ENCODE assay signal across 15 cellular contexts in genomic region chr12:95481072-95481471, GRCh38. TPM values are rescaled to one million over a fixed set of nuclear protein-coding genes. Genes with fewer than 3 reads are reported as not detected.
DNase-seq lines count a peak whose midpoint lies in the region; ATAC-seq and TF ChIP-seq lines count a peak whose summit lies in the region.
"Had no signal": no experiment of that assay in that cellular context is flagged by ENCODE, and none has a peak within 500 bp of the region (broad histone marks: within the 10 kb centered on the region; RNA-seq: fewer than 3 reads in every experiment).

No MANE protein-coding gene starts in this region.

- peaks cover 18% of the 10 kb centered on the region for H4K20me1 ChIP-seq in OCI-LY7 (ENCODE audit: insufficient read depth, low read length)
- H4K20me1 ChIP-seq in osteoblast (ENCODE audit: insufficient read depth, low read length) = peaks cover 30% of the 10 kb centered on the region

- no peak for DNase-seq in activated CD8-positive, alpha-beta memory T cell treated with anti-CD3 and anti-CD28 coated beads, Interleukin-2, amount 10 ng/mL, durations not matched to agents 7 days and 5 days
- DNase-seq in activated CD8-positive, alpha-beta memory T cell treated with anti-CD3 and anti-CD28 coated beads, Interleukin-2, amount 50 U/mL, for 4 hours = no peak
- DNase-seq in OCI-LY7 (ENCODE audit: low spot score) (no peak), chondrocyte (ENCODE audit: low spot score) (no peak), osteoblast (ENCODE audit: insufficient read length, low spot score, missing footprints) (no peak), T-helper 9 cell (no peak), midbrain (lab: John Stamatoyannopoulos, UW) (no peak), left cardiac atrium (no peak)
- DNase-seq: anterior cingulate cortex, COR-L47, cortex of kidney, GDM1, HFFc6, nephron progenitor cell had no signal

- H3K9me3 ChIP-seq in OCI-LY7 (ENCODE audit: low read length) = no peaks in the 10 kb centered on the region
- H3K9me3 ChIP-seq in osteoblast (ENCODE audit: low read depth, low read length) = no peaks in the 10 kb centered on the region
- H3K9me3 ChIP-seq: suprapubic skin had no signal

- H3K9me3 Mint-ChIP-seq in activated CD8-positive, alpha-beta memory T cell treated with anti-CD3 and anti-CD28 coated beads, Interleukin-2, amount 10 ng/mL, durations not matched to agents 7 days and 5 days (ENCODE audit: low read depth) = no peaks in the 10 kb centered on the region
- no peaks in the 10 kb centered on the region for H3K9me3 Mint-ChIP-seq in chondrocyte (ENCODE audit: low read depth)
- H3K9me3 Mint-ChIP-seq: HFFc6, nephron progenitor cell had no signal

- H3K27ac ChIP-seq in OCI-LY7 (ENCODE audit: low read depth, low read length, poor library complexity, severe bottlenecking) (peak overlapping the region; percentile 13), osteoblast (ENCODE audit: low read depth, low read length) (peak overlapping the region; percentile 61)
- H3K27ac ChIP-seq: suprapubic skin had no signal

- no peak overlapping the region for H2AFZ ChIP-seq in OCI-LY7 (ENCODE audit: low read length)
- H2AFZ ChIP-seq in osteoblast (ENCODE audit: low read length) = no peak overlapping the region

- TF ChIP-seq CTCF in OCI-LY7 (conservative IDR thresholded peaks at IDR 0.05; ENCODE audit: low read length) = 0 out of 2 replicates have a peak, but pooled peaks have one; percentile 15
- peak; percentile 14 for TF ChIP-seq CTCF in chondrocyte (IDR thresholded peaks at IDR 0.05)
- TF ChIP-seq CTCF in osteoblast (IDR thresholded peaks at IDR 0.05; ENCODE audit: extremely low read depth, low read depth, low read length) = peak; percentile 7

- H3K36me3 ChIP-seq in OCI-LY7 (ENCODE audit: insufficient read depth, low read length) = peaks cover 99% of the 10 kb centered on the region
- H3K36me3 ChIP-seq in osteoblast (ENCODE audit: insufficient read depth, low read length) = peaks cover 44% of the 10 kb centered on the region

- BruUV-seq in OCI-LY7 (replicated peaks; lab: Mats Ljungman, UMichigan) = no TSS peak

- H3K4me3 ChIP-seq in OCI-LY7 (ENCODE audit: low read depth, low read length, poor library complexity, severe bottlenecking) = no peak overlapping the region
- no peak overlapping the region for H3K4me3 ChIP-seq in osteoblast (ENCODE audit: insufficient read depth, low read length)
- H3K4me3 ChIP-seq: suprapubic skin had no signal

- H3K4me3 Mint-ChIP-seq in activated CD8-positive, alpha-beta memory T cell treated with anti-CD3 and anti-CD28 coated beads, Interleukin-2, amount 10 ng/mL, durations not matched to agents 7 days and 5 days = no peak overlapping the region
- no peak overlapping the region for H3K4me3 Mint-ChIP-seq in chondrocyte (ENCODE audit: unreplicated experiment)
- H3K4me3 Mint-ChIP-seq: HFFc6, nephron progenitor cell had no signal

- ATAC-seq in activated CD8-positive, alpha-beta memory T cell treated with anti-CD3 and anti-CD28 coated beads, Interleukin-2, amount 10 ng/mL, durations not matched to agents 7 days and 5 days = peak; percentile 50
- ATAC-seq in left cardiac atrium = no peak

- H3K27me3 ChIP-seq in osteoblast (ENCODE audit: insufficient read depth, low read length) = no peaks in the 10 kb centered on the region
- H3K27me3 ChIP-seq: suprapubic skin had no signal

- peaks cover 55% of the 10 kb centered on the region for H3K36me3 Mint-ChIP-seq in activated CD8-positive, alpha-beta memory T cell treated with anti-CD3 and anti-CD28 coated beads, Interleukin-2, amount 10 ng/mL, durations not matched to agents 7 days and 5 days
- H3K36me3 Mint-ChIP-seq in chondrocyte (ENCODE audit: low read depth) = peaks cover 20% of the 10 kb centered on the region

- H3K27me3 Mint-ChIP-seq in activated CD8-positive, alpha-beta memory T cell treated with anti-CD3 and anti-CD28 coated beads, Interleukin-2, amount 10 ng/mL, durations not matched to agents 7 days and 5 days = no peaks in the 10 kb centered on the region
- no peaks in the 10 kb centered on the region for H3K27me3 Mint-ChIP-seq in chondrocyte (ENCODE audit: low read depth)

- H3K27ac Mint-ChIP-seq in activated CD8-positive, alpha-beta memory T cell treated with anti-CD3 and anti-CD28 coated beads, Interleukin-2, amount 10 ng/mL, durations not matched to agents 7 days and 5 days = peak overlapping the region; percentile 75
- peak overlapping the region; percentile 73 for H3K27ac Mint-ChIP-seq in chondrocyte (ENCODE audit: unreplicated experiment)
- H3K27ac Mint-ChIP-seq: HFFc6, nephron progenitor cell had no signal

- H3K4me1 ChIP-seq in OCI-LY7 (ENCODE audit: insufficient read depth, low read length, poor library complexity, severe bottlenecking) = peaks cover 47% of the 10 kb centered on the region
- no peaks in the 10 kb centered on the region for H3K4me1 ChIP-seq in osteoblast (ENCODE audit: insufficient read depth, low read length)

- POLR2A ChIA-PET in OCI-LY7 (lab: Charles Lee) = interaction anchor here (1.2 kb wide), 1 partner anchor 142 kb away, joined by 3 read pairs; no protein-coding TSS in a partner anchor

- H3K79me2 ChIP-seq in OCI-LY7 (ENCODE audit: insufficient read depth, low read depth, low read length) (peaks cover 98% of the 10 kb centered on the region), osteoblast (ENCODE audit: insufficient read depth, low read length) (peaks cover 90% of the 10 kb centered on the region)

- CTCF ChIA-PET in activated CD8-positive, alpha-beta memory T cell treated with anti-CD3 and anti-CD28 coated beads, Interleukin-2, amount 10 ng/mL, durations not matched to agents 7 days and 5 days (lab: Charles Lee) = no interaction called here
- CTCF ChIA-PET in OCI-LY7 (lab: Charles Lee; ENCODE audit: unreplicated experiment) = no interaction called here

- H3K9me2 ChIP-seq in OCI-LY7 (ENCODE audit: insufficient read depth, low read length) = no peaks in the 10 kb centered on the region

- H3K4me2 ChIP-seq in OCI-LY7 (ENCODE audit: low read length) (peak overlapping the region; percentile 14; the same call in 1 of the 2 replicates), osteoblast (ENCODE audit: insufficient read depth, low read length) (no peak overlapping the region)

- intact Hi-C loops in OCI-LY7 (cut with micrococcal nuclease; ENCODE audit: unreplicated experiment) (no loop called here), left cardiac atrium (cut with DNase I) (no loop called here)

- H3K4me1 Mint-ChIP-seq in activated CD8-positive, alpha-beta memory T cell treated with anti-CD3 and anti-CD28 coated beads, Interleukin-2, amount 10 ng/mL, durations not matched to agents 7 days and 5 days = peaks cover 53% of the 10 kb centered on the region
- peaks cover 47% of the 10 kb centered on the region for H3K4me1 Mint-ChIP-seq in chondrocyte (ENCODE audit: low read depth)

RNA-seq across cellular contexts. Expression of gene METAP2, which starts 7.1 kb away (rescaled TPM):
- 10 to 100 TPM; 62.6 to 77.3 TPM for total RNA-seq in activated CD8-positive, alpha-beta memory T cell treated with anti-CD3 and anti-CD28 coated beads, Interleukin-2, amount 10 ng/mL, durations not matched to agents 7 days and 5 days
- total RNA-seq in OCI-LY7 (2014; rRNA removed; shearing (Covaris generic)) = 90.3 and 102 TPM in 2 replicates
- 152 and 177 TPM in 2 replicates for total RNA-seq in OCI-LY7 (2022)
- 63.3 to 75.5 TPM (median 73.0 TPM) in 3 replicates for total RNA-seq in chondrocyte
- 80.7 and 91.6 TPM in 2 replicates for total RNA-seq in osteoblast
- 10 to 100 TPM; 51.9 to 60.2 TPM for total RNA-seq in left cardiac atrium
